Comparison of ENCODE assay signal across 9 cellular contexts in the genomic region with DNA sequence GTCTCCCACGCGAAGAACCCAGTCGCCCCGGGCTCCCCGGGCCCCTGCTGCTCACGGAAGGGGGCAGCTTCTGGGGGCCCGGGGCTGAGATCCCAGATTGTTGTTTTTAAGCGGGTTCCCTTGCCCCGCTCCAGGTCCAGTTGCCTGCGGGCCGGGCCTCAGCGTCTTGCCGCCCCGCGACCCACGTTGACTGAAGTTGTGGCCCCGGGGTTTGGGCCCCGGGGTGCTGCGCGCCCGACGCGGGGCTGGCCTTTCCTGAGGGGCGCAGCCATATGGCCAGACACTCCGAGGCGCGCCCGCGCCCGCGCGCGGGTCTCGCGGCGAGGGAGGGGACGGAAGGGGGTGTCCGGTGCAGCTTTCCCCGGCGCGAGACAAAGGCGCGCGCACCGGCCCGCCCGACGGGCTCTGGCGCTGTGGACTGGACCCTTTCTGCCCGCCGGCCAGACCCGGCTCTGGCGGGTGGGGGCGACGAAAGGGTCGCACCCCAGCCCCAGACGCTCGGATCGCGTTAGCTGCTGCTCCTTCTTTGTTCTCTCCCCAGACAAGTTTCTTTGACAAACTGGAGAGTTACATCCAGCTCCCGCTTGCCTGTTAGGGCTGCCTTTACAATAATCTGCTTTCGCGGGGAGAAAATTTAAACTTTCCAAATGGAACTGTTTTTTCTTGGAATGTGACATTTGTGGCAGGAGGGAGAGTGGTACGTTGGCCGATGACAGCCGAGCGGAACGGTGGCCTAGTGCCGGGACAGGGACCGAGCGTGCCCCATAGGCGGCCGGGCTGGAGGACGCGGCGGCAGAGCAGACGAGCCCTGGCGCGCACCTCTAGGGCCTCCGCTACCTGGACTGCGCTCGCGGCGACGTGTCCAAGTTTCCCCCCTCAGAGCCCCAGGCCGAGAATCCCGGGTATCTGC. TPM values are rescaled to one million over a fixed set of nuclear protein-coding genes. Genes with fewer than 3 reads are reported as not detected.
DNase-seq lines count a peak whose midpoint lies in the region; ATAC-seq, FAIRE-seq and TF ChIP-seq lines count a peak whose summit lies in the region.
"Had no signal": no experiment of that assay in that cellular context is flagged by ENCODE, and none has a peak within 500 bp of the region (broad histone marks: within the 10 kb centered on the region; RNA-seq: fewer than 3 reads in every experiment).

No MANE protein-coding gene starts in this region.

- H3K4me3 ChIP-seq in H7 (ENCODE audit: insufficient read depth, low read depth, low read length) (peak overlapping the region; percentile 97), SJCRH30 (peak overlapping the region; percentile 94), upper lobe of right lung (peak overlapping the region; percentile 91)

- ATAC-seq in upper lobe of right lung = peak; percentile 68

- FAIRE-seq in H54 (lab: Jason Lieb, UNC) = no peak
- FAIRE-seq: TTC549 had no signal

- TF ChIP-seq CTCF in upper lobe of right lung (IDR thresholded peaks at IDR 0.05) = no peak

- H3K27me3 ChIP-seq in H7 (ENCODE audit: control insufficient read depth, insufficient read depth, low read length) = peaks cover 44% of the 10 kb centered on the region
- no peaks in the 10 kb centered on the region for H3K27me3 ChIP-seq in SJCRH30
- H3K27me3 ChIP-seq in upper lobe of right lung = no peaks in the 10 kb centered on the region

- no peak for TF ChIP-seq POLR2A in H54 (IDR thresholded peaks at IDR 0.05; ENCODE audit: low read depth, low read length)

- H3K9me3 ChIP-seq in SJCRH30 (replicated peaks) (no peaks in the 10 kb centered on the region), upper lobe of right lung (no peaks in the 10 kb centered on the region)

- no peaks in the 10 kb centered on the region for H3K36me3 ChIP-seq in H7 (replicated peaks; ENCODE audit: control insufficient read depth, insufficient read depth, low read length)
- H3K36me3 ChIP-seq in SJCRH30 = 0 out of 2 replicates have a peak, but pooled peaks cover 3% of the 10 kb centered on the region
- no peaks in the 10 kb centered on the region for H3K36me3 ChIP-seq in upper lobe of right lung

- peak overlapping the region; percentile 97 for H3K27ac ChIP-seq in SJCRH30
- H3K27ac ChIP-seq in epithelial cell of prostate = peak overlapping the region; percentile 98
- peak overlapping the region; percentile 96 for H3K27ac ChIP-seq in upper lobe of right lung

- DNase-seq in Daoy (ENCODE audit: low read depth) (peak; percentile 46), H7 (peak; percentile 67), SJCRH30 (peak; percentile 36 to 52), epithelial cell of prostate (ENCODE audit: low read depth, low spot score) (no peak), midbrain (lab: John Stamatoyannopoulos, UW) (peak; percentile 23), upper lobe of right lung (peak; percentile 83), H54 (ENCODE audit: insufficient read length, low spot score) (no peak), SKM-1 (lab: John Stamatoyannopoulos, UW; ENCODE audit: unreplicated experiment) (no peak)

- intact Hi-C loops in upper lobe of right lung (cut with DNase I) = no loop called here

- H3K4me1 ChIP-seq in SJCRH30 = peaks cover 3% of the 10 kb centered on the region
- H3K4me1 ChIP-seq in upper lobe of right lung = peaks cover 31% of the 10 kb centered on the region

RNA-seq across cellular contexts. Expression of a gene that starts 0.7 kb away (rescaled TPM):
- total RNA-seq in Daoy (2014; rRNA removed; shearing (Covaris generic)) = 14.9 and 16.2 TPM in 2 replicates
- total RNA-seq in H7 (2014; rRNA removed; shearing (Covaris generic)) = 18.0 and 20.7 TPM in 2 replicates
- 52.5 and 57.4 TPM in 2 replicates for total RNA-seq in SJCRH30 (2014; rRNA removed; shearing (Covaris generic))
- total RNA-seq in upper lobe of right lung = 62.5 TPM

Comparison
In these comparisons a context has a peak if more than half of its experiments do, and no peak if none do; other contexts are left out.
1. DNase-seq: peak in Daoy (single experiment), H7 (single experiment), SJCRH30 (2 of 2), midbrain (single experiment) and upper lobe of right lung (single experiment); none in epithelial cell of prostate (single experiment), H54 (single experiment) and SKM-1 (single experiment).
2. Peak in every context shown above with its lines, with median percentiles within 50 percentile points of each other: H3K4me3 ChIP-seq and H3K27ac ChIP-seq.